In genomic region chr16:82085380-82085779, GRCh38 we compare ENCODE assay signal across 1 cellular context.
TF ChIP-seq lines count a peak whose summit lies in the region.

No MANE protein-coding gene starts in this region.

TF ChIP-seq in liver, 16 proteins besides CTCF, POLR2A, EP300 and RAD21 (continued from another document):
- TF ChIP-seq FOXA2 (IDR thresholded peaks at IDR 0.05) (no peak), TAF1 (conservative IDR thresholded peaks at IDR 0.05) (no peak), ATF3 (IDR thresholded peaks at IDR 0.05) (no peak)
